18 cellular contexts compared by ENCODE assay signal in genomic region chr1:235635938-235636663, GRCh38. TPM values are rescaled to one million over a fixed set of nuclear protein-coding genes. Genes with fewer than 3 reads are reported as not detected.
A peak's percentile ranks its signal among the peaks of the same experiment; 100 is the strongest.
DNase-seq lines count a peak whose midpoint lies in the region; ATAC-seq and TF ChIP-seq lines count a peak whose summit lies in the region.
"Had no signal": no experiment of that assay in that cellular context is flagged by ENCODE, and none has a peak within 500 bp of the region (broad histone marks: within the 10 kb centered on the region; RNA-seq: fewer than 3 reads in every experiment).

No MANE protein-coding gene starts in this region.

- peaks cover 4% of the 10 kb centered on the region; the same call in 1 of the 2 replicates for H3F3A ChIP-seq in MM.1S (ENCODE audit: insufficient read depth, low read length)

- DNase-seq in AG04449 (ENCODE audit: low read depth, low spot score) (no peak), brain microvascular endothelial cell (no peak), mesenteric fat pad (ENCODE audit: low spot score) (peak; percentile 68), MM.1S (no peak), T-helper 9 cell (no peak), CD1c-positive myeloid dendritic cell (ENCODE audit: extremely low spot score) (no peak)
- DNase-seq: activated B cell treated with CpG ODN at 0.5 μM for 24 hours; activated gamma-delta T cell treated with Interleukin-2 at 50 U/mL for 16 hours; amygdala; IMR-90; mammary epithelial cell; NCI-H1092; NCI-H526; stimulated activated CD4-positive, alpha-beta T cell treated with anti-CD3 and anti-CD28 coated beads, Interleukin-2, amount 100 ng/mL, for 24 hours had no signal

- H3K27ac ChIP-seq in brain microvascular endothelial cell (no peak overlapping the region), MM.1S (ENCODE audit: low read length) (no peak overlapping the region)
- H3K27ac ChIP-seq: suprapubic skin had no signal

- peaks cover 3% of the 10 kb centered on the region for H3K4me1 ChIP-seq in MM.1S (ENCODE audit: low read length)

- no peaks in the 10 kb centered on the region for H3K79me2 ChIP-seq in MM.1S (ENCODE audit: low read length)

- H3K9ac ChIP-seq in MM.1S (ENCODE audit: low read length), result no peak overlapping the region

- H3K4me2 ChIP-seq in MM.1S (ENCODE audit: low read depth, low read length), result no peak overlapping the region

- CTCF ChIA-PET in AG04449 (lab: Yijun Ruan, JAX), result interaction anchor here (1.8 kb wide), 1 partner anchor 11 kb away, joined by 6 read pairs; no protein-coding TSS in a partner anchor

- in situ Hi-C loops in brain microvascular endothelial cell (cut with HindIII; ENCODE audit: low pct_ligation_motif_present, low sequenced_read_pairs), result no loop called here

- TF ChIP-seq CTCF in AG04449 (IDR thresholded peaks at IDR 0.05; ENCODE audit: insufficient read depth, low read length, missing control alignments) (peak; percentile 26), GM12875 (IDR thresholded peaks at IDR 0.05; ENCODE audit: borderline replicate concordance, insufficient read depth, low read depth, low read length) (peak; percentile 35), brain microvascular endothelial cell (IDR thresholded peaks at IDR 0.05; ENCODE audit: low read depth, low read length, missing control alignments) (peak; percentile 37), MM.1S (IDR thresholded peaks at IDR 0.05; ENCODE audit: low read length) (no peak; the same call in 1 of the 2 replicates)

- H4K20me1 ChIP-seq in MM.1S (ENCODE audit: insufficient read depth, low read length), result no peaks in the 10 kb centered on the region

- no peaks in the 10 kb centered on the region for H3K9me2 ChIP-seq in MM.1S (replicated peaks; ENCODE audit: insufficient read depth, low read length)

- POLR2A ChIA-PET in AG04449 (lab: Yijun Ruan, JAX), result no interaction called here

- H2AFZ ChIP-seq in MM.1S (ENCODE audit: low read length), result no peak overlapping the region

- H3K27me3 ChIP-seq in brain microvascular endothelial cell (replicated peaks) (no peaks in the 10 kb centered on the region), MM.1S (replicated peaks; ENCODE audit: insufficient read depth, low read length) (no peaks in the 10 kb centered on the region)
- H3K27me3 ChIP-seq: suprapubic skin had no signal

- ATAC-seq in GM19395 (IDR thresholded peaks at IDR 0.05; ENCODE audit: unreplicated experiment), result no peak
- ATAC-seq: natural killer cell treated with Interleukin-12 subunit alpha and Interleukin-12 subunit beta and Interleukin-15 and Interleukin-18, amount 100 ng/mL, for 72 hours had no signal

- no peaks in the 10 kb centered on the region for H3K36me3 ChIP-seq in brain microvascular endothelial cell (replicated peaks)
- H3K36me3 ChIP-seq in MM.1S (replicated peaks; ENCODE audit: insufficient read depth, low read length), result no peaks in the 10 kb centered on the region
- H3K36me3 ChIP-seq: suprapubic skin had no signal

- H3K9me3 ChIP-seq in MM.1S (replicated peaks; ENCODE audit: insufficient read depth, low read length), result no peaks in the 10 kb centered on the region
- H3K9me3 ChIP-seq: suprapubic skin had no signal

- no peak overlapping the region for H3K4me3 ChIP-seq in AG04449 (ENCODE audit: low read depth, low read length)
- H3K4me3 ChIP-seq in GM12875 (ENCODE audit: low read depth, low read length), result no peak overlapping the region
- H3K4me3 ChIP-seq in brain microvascular endothelial cell (ENCODE audit: low read depth, low read length), result no peak overlapping the region
- no peak overlapping the region for H3K4me3 ChIP-seq in MM.1S (ENCODE audit: low read length)
- H3K4me3 ChIP-seq: suprapubic skin had no signal

RNA-seq across cellular contexts. Expression of gene GNG4, which starts 13.5 kb away (rescaled TPM):
- total RNA-seq in mesenteric fat pad, result 0.64 TPM
